8 cellular contexts compared by ENCODE assay signal in genomic region chr1:160284782-160285344, GRCh38. TPM values are rescaled to one million over a fixed set of nuclear protein-coding genes. Genes with fewer than 3 reads are reported as not detected.
DNase-seq lines count a peak whose midpoint lies in the region; ATAC-seq and TF ChIP-seq lines count a peak whose summit lies in the region.

Gene PEX19 (minus strand): TSS chr1:160285133. CDS start chr1:160285124, 9 bp downstream.

- peaks cover 22% of the 10 kb centered on the region for H3K4me1 Mint-ChIP-seq in WTC11

- H3K9me3 Mint-ChIP-seq in WTC11: no peaks in the 10 kb centered on the region

- H3K4me1 ChIP-seq in smooth muscle cell (ENCODE audit: low read depth): peaks cover 15% of the 10 kb centered on the region

- WGBS in smooth muscle cell (ENCODE audit: low lambda C conversion rate): 2% methylated on average over 27 of the region's 27 CpGs

- H3K4me2 ChIP-seq in smooth muscle cell: peak within 1 kb of the TSS; percentile 94

- peaks cover 42% of the 10 kb centered on the region for H3K36me3 Mint-ChIP-seq in WTC11

- TF ChIP-seq CTCF in AG04450 (IDR thresholded peaks at IDR 0.05; ENCODE audit: low read depth, low read length) (no peak), WTC11 (IDR thresholded peaks at IDR 0.05) (no peak), cardiac fibroblast (IDR thresholded peaks at IDR 0.05; ENCODE audit: low read depth, low read length) (no peak), smooth muscle cell (IDR thresholded peaks at IDR 0.05; ENCODE audit: borderline replicate concordance, insufficient read depth, poor library complexity, severe bottlenecking) (no peak)

- ATAC-seq in GM18909 (IDR thresholded peaks at IDR 0.05; ENCODE audit: poor library complexity, unreplicated experiment): peak; percentile 96
- peak; percentile 99 for ATAC-seq in HG03175 (IDR thresholded peaks at IDR 0.05; ENCODE audit: unreplicated experiment)
- peak; percentile 97 for ATAC-seq in WTC11

- peak within 1 kb of the TSS; percentile 85 for H3K9ac ChIP-seq in smooth muscle cell (ENCODE audit: low read depth)

- H3K9me3 ChIP-seq in AG04450 (ENCODE audit: control insufficient read depth, insufficient read depth, low read length) (no peaks in the 10 kb centered on the region), smooth muscle cell (replicated peaks; ENCODE audit: low read depth) (no peaks in the 10 kb centered on the region)

- H3K27me3 Mint-ChIP-seq in WTC11 (ENCODE audit: low read depth): no peaks in the 10 kb centered on the region

- peak within 1 kb of the TSS; percentile 91 for H3K4me3 Mint-ChIP-seq in WTC11

- H3K27me3 ChIP-seq in AG04450 (ENCODE audit: control insufficient read depth, insufficient read depth, low read length) (no peaks in the 10 kb centered on the region), smooth muscle cell (ENCODE audit: low read depth) (no peaks in the 10 kb centered on the region)

- peak within 1 kb of the TSS; percentile 85 for H3K27ac ChIP-seq in AG04450 (ENCODE audit: low read depth, low read length)
- H3K27ac ChIP-seq in smooth muscle cell (ENCODE audit: low read depth): peak within 1 kb of the TSS; percentile 67

- DNase-seq in AG04450 (ENCODE audit: low read depth, low spot score): peak; percentile 89
- peak; percentile 83 for DNase-seq in NCI-H226
- DNase-seq in WTC11 (ENCODE audit: low spot score): peak; percentile 96
- DNase-seq in cardiac fibroblast (ENCODE audit: low read depth in 2 of 2): peak; percentile 96
- peak; percentile 99 for DNase-seq in iPS-NIHi7 (ENCODE audit: extremely low spot score)
- DNase-seq in smooth muscle cell (lab: John Stamatoyannopoulos, UW; ENCODE audit: unreplicated experiment): peak; percentile 71

- H4K20me1 ChIP-seq in smooth muscle cell (ENCODE audit: low read depth): peaks cover 2% of the 10 kb centered on the region

- H3F3A ChIP-seq in smooth muscle cell (ENCODE audit: low read depth): peaks cover 17% of the 10 kb centered on the region

- H3K27ac Mint-ChIP-seq in WTC11: peak within 1 kb of the TSS; percentile 97

- no peak within 1 kb of the TSS for H2AFZ ChIP-seq in smooth muscle cell (ENCODE audit: low read depth)

- H3K36me3 ChIP-seq in smooth muscle cell (ENCODE audit: low read depth): peaks cover 13% of the 10 kb centered on the region

- POLR2A ChIA-PET in AG04450 (lab: Yijun Ruan, JAX): interaction anchor here (0.8 to 2.2 kb wide), 6 partner anchors 9 to 59 kb away, joined by 3 to 7 read pairs (median 4); partner anchors contain the start of gene DCAF8
- POLR2A ChIA-PET in WTC11 (lab: Charles Lee): interaction anchor here (0.5 to 1.7 kb wide), 6 partner anchors 15 to 604 kb away, joined by 3 to 12 read pairs (median 4); partner anchors contain the start of gene DCAF8

- peaks cover 12% of the 10 kb centered on the region for H3K79me2 ChIP-seq in smooth muscle cell (ENCODE audit: low read depth)

- CTCF ChIA-PET in AG04450 (lab: Charles Lee) (interaction anchor here (0.9 to 2.6 kb wide), 6 partner anchors 9 to 184 kb away, joined by 3 to 15 read pairs (median 3); no protein-coding TSS in a partner anchor), WTC11 (lab: Charles Lee) (interaction anchor here (1.0 to 2.4 kb wide), 10 partner anchors 22 to 206 kb away, joined by 3 to 13 read pairs (median 6); partner anchors contain the start of gene DCAF8)

- peak within 1 kb of the TSS; percentile 93 for H3K4me3 ChIP-seq in AG04450 (ENCODE audit: low read depth, low read length)
- H3K4me3 ChIP-seq in cardiac fibroblast (replicated peaks in 1 of 2; ENCODE audit: low read depth in 2 of 2, low read length in 2 of 2): peak within 1 kb of the TSS; percentile 83 to 86
- H3K4me3 ChIP-seq in smooth muscle cell: peak within 1 kb of the TSS; percentile 82

TF ChIP-seq in WTC11, 78 proteins besides CTCF, POLR2A, EP300 and RAD21:
- TF ChIP-seq FOXP1 (CRISPR knock-in tag; IDR thresholded peaks at IDR 0.05; ENCODE audit: borderline replicate concordance): no peak
- TF ChIP-seq RELA (CRISPR knock-in tag; IDR thresholded peaks at IDR 0.05; ENCODE audit: borderline replicate concordance): no peak
- TF ChIP-seq FOXK1 (CRISPR knock-in tag; IDR thresholded peaks at IDR 0.05): peak; percentile 74; the same call in 1 of the 2 replicates
- TF ChIP-seq GABPB1 (CRISPR knock-in tag; IDR thresholded peaks at IDR 0.05): no peak
- no peak for TF ChIP-seq ZNF121 (CRISPR knock-in tag; IDR thresholded peaks at IDR 0.05)
- TF ChIP-seq, protein P1, sequence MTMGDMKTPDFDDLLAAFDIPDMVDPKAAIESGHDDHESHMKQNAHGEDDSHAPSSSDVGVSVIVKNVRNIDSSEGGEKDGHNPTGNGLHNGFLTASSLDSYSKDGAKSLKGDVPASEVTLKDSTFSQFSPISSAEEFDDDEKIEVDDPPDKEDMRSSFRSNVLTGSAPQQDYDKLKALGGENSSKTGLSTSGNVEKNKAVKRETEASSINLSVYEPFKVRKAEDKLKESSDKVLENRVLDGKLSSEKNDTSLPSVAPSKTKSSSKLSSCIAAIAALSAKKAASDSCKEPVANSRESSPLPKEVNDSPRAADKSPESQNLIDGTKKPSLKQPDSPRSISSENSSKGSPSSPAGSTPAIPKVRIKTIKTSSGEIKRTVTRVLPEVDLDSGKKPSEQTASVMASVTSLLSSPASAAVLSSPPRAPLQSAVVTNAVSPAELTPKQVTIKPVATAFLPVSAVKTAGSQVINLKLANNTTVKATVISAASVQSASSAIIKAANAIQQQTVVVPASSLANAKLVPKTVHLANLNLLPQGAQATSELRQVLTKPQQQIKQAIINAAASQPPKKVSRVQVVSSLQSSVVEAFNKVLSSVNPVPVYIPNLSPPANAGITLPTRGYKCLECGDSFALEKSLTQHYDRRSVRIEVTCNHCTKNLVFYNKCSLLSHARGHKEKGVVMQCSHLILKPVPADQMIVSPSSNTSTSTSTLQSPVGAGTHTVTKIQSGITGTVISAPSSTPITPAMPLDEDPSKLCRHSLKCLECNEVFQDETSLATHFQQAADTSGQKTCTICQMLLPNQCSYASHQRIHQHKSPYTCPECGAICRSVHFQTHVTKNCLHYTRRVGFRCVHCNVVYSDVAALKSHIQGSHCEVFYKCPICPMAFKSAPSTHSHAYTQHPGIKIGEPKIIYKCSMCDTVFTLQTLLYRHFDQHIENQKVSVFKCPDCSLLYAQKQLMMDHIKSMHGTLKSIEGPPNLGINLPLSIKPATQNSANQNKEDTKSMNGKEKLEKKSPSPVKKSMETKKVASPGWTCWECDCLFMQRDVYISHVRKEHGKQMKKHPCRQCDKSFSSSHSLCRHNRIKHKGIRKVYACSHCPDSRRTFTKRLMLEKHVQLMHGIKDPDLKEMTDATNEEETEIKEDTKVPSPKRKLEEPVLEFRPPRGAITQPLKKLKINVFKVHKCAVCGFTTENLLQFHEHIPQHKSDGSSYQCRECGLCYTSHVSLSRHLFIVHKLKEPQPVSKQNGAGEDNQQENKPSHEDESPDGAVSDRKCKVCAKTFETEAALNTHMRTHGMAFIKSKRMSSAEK (CRISPR knock-in tag; IDR thresholded peaks at IDR 0.05; ENCODE audit: borderline replicate concordance): no peak
- TF ChIP-seq SP1 (CRISPR knock-in tag; conservative IDR thresholded peaks at IDR 0.05): peak; percentile 98
- TF ChIP-seq NFYB (CRISPR knock-in tag; conservative IDR thresholded peaks at IDR 0.05; ENCODE audit: low read depth): peak; percentile 38; the same call in 1 of the 2 replicates
- TF ChIP-seq CREB1 (CRISPR knock-in tag; IDR thresholded peaks at IDR 0.05): no peak
- TF ChIP-seq SMAD4 (CRISPR knock-in tag; IDR thresholded peaks at IDR 0.05): no peak
- no peak for TF ChIP-seq AR (CRISPR knock-in tag; IDR thresholded peaks at IDR 0.05)
- 0 out of 2 replicates have a peak, but pooled peaks have one; percentile 16 for TF ChIP-seq ZNF232 (CRISPR knock-in tag; IDR thresholded peaks at IDR 0.05)
- TF ChIP-seq, protein P2, sequence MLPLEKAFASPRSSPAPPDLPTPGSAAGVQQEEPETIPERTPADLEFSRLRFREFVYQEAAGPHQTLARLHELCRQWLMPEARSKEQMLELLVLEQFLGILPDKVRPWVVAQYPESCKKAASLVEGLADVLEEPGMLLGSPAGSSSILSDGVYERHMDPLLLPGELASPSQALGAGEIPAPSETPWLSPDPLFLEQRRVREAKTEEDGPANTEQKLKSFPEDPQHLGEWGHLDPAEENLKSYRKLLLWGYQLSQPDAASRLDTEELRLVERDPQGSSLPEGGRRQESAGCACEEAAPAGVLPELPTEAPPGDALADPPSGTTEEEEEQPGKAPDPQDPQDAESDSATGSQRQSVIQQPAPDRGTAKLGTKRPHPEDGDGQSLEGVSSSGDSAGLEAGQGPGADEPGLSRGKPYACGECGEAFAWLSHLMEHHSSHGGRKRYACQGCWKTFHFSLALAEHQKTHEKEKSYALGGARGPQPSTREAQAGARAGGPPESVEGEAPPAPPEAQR (CRISPR knock-in tag; IDR thresholded peaks at IDR 0.05): no peak
- TF ChIP-seq, protein P3, sequence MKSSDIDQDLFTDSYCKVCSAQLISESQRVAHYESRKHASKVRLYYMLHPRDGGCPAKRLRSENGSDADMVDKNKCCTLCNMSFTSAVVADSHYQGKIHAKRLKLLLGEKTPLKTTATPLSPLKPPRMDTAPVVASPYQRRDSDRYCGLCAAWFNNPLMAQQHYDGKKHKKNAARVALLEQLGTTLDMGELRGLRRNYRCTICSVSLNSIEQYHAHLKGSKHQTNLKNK (CRISPR knock-in tag; IDR thresholded peaks at IDR 0.05): no peak
TF ChIP-seq in WTC11: peak in this region for 4.

RNA-seq across cellular contexts. Expression of gene PEX19, which starts in this region (rescaled TPM):
- 77.2 and 87.5 TPM in 2 replicates for polyA plus RNA-seq in AG04450 (2011; rRNA removed)
- 48.2 and 50.6 TPM in 2 replicates for polyA minus RNA-seq in AG04450 (2011; rRNA and poly(A)+ RNA removed)
- 80.6 to 85.5 TPM (median 85.2 TPM) in 3 replicates for total RNA-seq in WTC11 (2021)
- 40.2 and 47.1 TPM in 2 replicates for total RNA-seq in smooth muscle cell
- polyA plus RNA-seq in smooth muscle cell: 29.2 and 34.5 TPM in 2 replicates

Comparison
In these comparisons a context has a peak if more than half of its experiments do, and no peak if none do; other contexts are left out.
1. Peak in every context shown above with its lines: DNase-seq, ATAC-seq, H3K4me3 ChIP-seq and H3K27ac ChIP-seq.